In genomic region chr11:113313601-113314000, GRCh38 we compare ENCODE assay signal across 9 cellular contexts. TPM values are rescaled to one million over a fixed set of nuclear protein-coding genes. Genes with fewer than 3 reads are reported as not detected.
A peak's percentile ranks its signal among the peaks of the same experiment; 100 is the strongest.
DNase-seq lines count a peak whose midpoint lies in the region; ATAC-seq and TF ChIP-seq lines count a peak whose summit lies in the region.
"Had no signal": no experiment of that assay in that cellular context is flagged by ENCODE, and none has a peak within 500 bp of the region (broad histone marks: within the 10 kb centered on the region; RNA-seq: fewer than 3 reads in every experiment).

No MANE protein-coding gene starts in this region.

- peak overlapping the region; percentile 82 for H3K4me3 Mint-ChIP-seq in activated naive CD8-positive, alpha-beta T cell treated with anti-CD3 and anti-CD28 coated beads for 36 hours
- H3K4me3 Mint-ChIP-seq in mesothelial cell of epicardium = peak overlapping the region; percentile 74

- no peak for ATAC-seq in mucosa of descending colon
- ATAC-seq in HG03460 (IDR thresholded peaks at IDR 0.05; ENCODE audit: unreplicated experiment) = no peak

- no peaks in the 10 kb centered on the region for H3K36me3 ChIP-seq in mucosa of descending colon (ENCODE audit: low read depth)

- H3K4me1 Mint-ChIP-seq in activated naive CD8-positive, alpha-beta T cell treated with anti-CD3 and anti-CD28 coated beads for 36 hours = peaks cover 25% of the 10 kb centered on the region
- H3K4me1 Mint-ChIP-seq in mesothelial cell of epicardium = peaks cover 36% of the 10 kb centered on the region

- H3K36me3 Mint-ChIP-seq in activated naive CD8-positive, alpha-beta T cell treated with anti-CD3 and anti-CD28 coated beads for 36 hours = peaks cover 21% of the 10 kb centered on the region
- peaks cover 14% of the 10 kb centered on the region for H3K36me3 Mint-ChIP-seq in mesothelial cell of epicardium

- DNase-seq in stimulated activated CD4-positive, alpha-beta T cell treated with anti-CD3 and anti-CD28 coated beads, Interleukin-1b, Interleukin-23, amount 100 ng/mL, for 48 hours = peak; percentile 16
- DNase-seq in stimulated activated CD4-positive, alpha-beta T cell treated with anti-CD3 and anti-CD28 coated beads, Interleukin-15, amount 100 ng/mL, for 24 hours = no peak
- no peak for DNase-seq in activated naive CD8-positive, alpha-beta T cell treated with anti-CD3 and anti-CD28 coated beads for 36 hours
- DNase-seq in mesothelial cell of epicardium (ENCODE audit: low spot score in 2 of 2, unreplicated experiment in 2 of 2) (no peak), MV-4-11 (lab: John Stamatoyannopoulos, UW) (no peak), hypothalamus (lab: John Stamatoyannopoulos, UW) (no peak), mucosa of descending colon (no peak)
- DNase-seq: DND-41 had no signal

- no peaks in the 10 kb centered on the region for H3K9me3 Mint-ChIP-seq in activated naive CD8-positive, alpha-beta T cell treated with anti-CD3 and anti-CD28 coated beads for 36 hours
- peaks cover 5% of the 10 kb centered on the region for H3K9me3 Mint-ChIP-seq in mesothelial cell of epicardium

- no peaks in the 10 kb centered on the region for H3K9me3 ChIP-seq in mucosa of descending colon

- TF ChIP-seq CTCF in mesothelial cell of epicardium (IDR thresholded peaks at IDR 0.05; ENCODE audit: unreplicated experiment) = no peak
- no peak for TF ChIP-seq CTCF in mucosa of descending colon (IDR thresholded peaks at IDR 0.05)

- H3K27me3 Mint-ChIP-seq in activated naive CD8-positive, alpha-beta T cell treated with anti-CD3 and anti-CD28 coated beads for 36 hours = no peaks in the 10 kb centered on the region
- no peaks in the 10 kb centered on the region for H3K27me3 Mint-ChIP-seq in mesothelial cell of epicardium (ENCODE audit: low read depth)

- H3K4me1 ChIP-seq in mucosa of descending colon (ENCODE audit: low read depth) = no peaks in the 10 kb centered on the region

- peak overlapping the region; percentile 82 for H3K27ac Mint-ChIP-seq in activated naive CD8-positive, alpha-beta T cell treated with anti-CD3 and anti-CD28 coated beads for 36 hours
- H3K27ac Mint-ChIP-seq in mesothelial cell of epicardium = no peak overlapping the region

- intact Hi-C loops in mucosa of descending colon (cut with DNase I, micrococcal nuclease) = no loop called here

- H3K4me3 ChIP-seq in mucosa of descending colon = no peak overlapping the region

RNA-seq across cellular contexts. Expression of gene TTC12, which starts 0.8 kb away (rescaled TPM):
- 10 to 100 TPM; 14.5 to 16.4 TPM for total RNA-seq in activated naive CD8-positive, alpha-beta T cell treated with anti-CD3 and anti-CD28 coated beads for 36 hours
- 43.5 to 49.1 TPM (median 45.3 TPM) in 3 replicates for total RNA-seq in mesothelial cell of epicardium
- 10 to 100 TPM; 13.5 to 20.7 (median 16.6) TPM for total RNA-seq in mucosa of descending colon
